Comparison of ENCODE assay signal across 8 cellular contexts in genomic region chr9:23821400-23822181, GRCh38. TPM values are rescaled to one million over a fixed set of nuclear protein-coding genes. Genes with fewer than 3 reads are reported as not detected.
DNase-seq lines count a peak whose midpoint lies in the region; ATAC-seq and TF ChIP-seq lines count a peak whose summit lies in the region.

No MANE protein-coding gene starts in this region.

- H3K4me3 ChIP-seq in RWPE2 (ENCODE audit: severe bottlenecking) (peak overlapping the region; percentile 95), gastrocnemius medialis (peak overlapping the region; percentile 32 to 50 (median 44)), OCI-LY7 (ENCODE audit: low read depth, low read length, poor library complexity, severe bottlenecking) (no peak overlapping the region), PC-9 (no peak overlapping the region)

- H3K79me2 ChIP-seq in OCI-LY7 (ENCODE audit: insufficient read depth, low read depth, low read length) (no peaks in the 10 kb centered on the region), PC-9 (ENCODE audit: low read depth) (no peaks in the 10 kb centered on the region)

- in situ Hi-C loops in gastrocnemius medialis (cut with MboI; ENCODE audit: low sequenced_read_pairs in 4 of 4) = no loop called here

- no TSS peak for BruUV-seq in OCI-LY7 (replicated peaks; lab: Mats Ljungman, UMichigan)
- no TSS peak for BruUV-seq in PC-9 (replicated peaks; lab: Mats Ljungman, UMichigan)

- H3F3A ChIP-seq in PC-9 (ENCODE audit: insufficient read depth, low read depth) = no peaks in the 10 kb centered on the region

- no peaks in the 10 kb centered on the region for H3K9me2 ChIP-seq in OCI-LY7 (ENCODE audit: insufficient read depth, low read length)
- no peaks in the 10 kb centered on the region for H3K9me2 ChIP-seq in PC-9 (ENCODE audit: insufficient read depth)

- DNase-seq in HK-2 (ENCODE audit: unreplicated experiment) (peak; percentile 64), RWPE2 (ENCODE audit: low spot score) (peak; percentile 70), left ventricle myocardium superior (peak; percentile 28), gastrocnemius medialis (no peak), OCI-LY7 (ENCODE audit: low spot score) (no peak), PC-9 (no peak), GM10266 (ENCODE audit: extremely low spot score) (no peak)

- H2AFZ ChIP-seq in OCI-LY7 (ENCODE audit: low read length) (no peak overlapping the region), PC-9 (no peak overlapping the region)

- ATAC-seq in RWPE2 (ENCODE audit: low read depth) (peak; percentile 11), left ventricle myocardium superior (no peak), gastrocnemius medialis (no peak), GM18907 (IDR thresholded peaks at IDR 0.05; ENCODE audit: unreplicated experiment) (no peak)

- CTCF ChIA-PET in OCI-LY7 (lab: Charles Lee; ENCODE audit: unreplicated experiment) = no interaction called here
- CTCF ChIA-PET in PC-9 (lab: Charles Lee) = no interaction called here

- peak overlapping the region; percentile 57 for H3K27ac ChIP-seq in RWPE2 (ENCODE audit: poor library complexity, severe bottlenecking)
- H3K27ac ChIP-seq in gastrocnemius medialis = no peak overlapping the region
- H3K27ac ChIP-seq in OCI-LY7 (ENCODE audit: low read depth, low read length, poor library complexity, severe bottlenecking) = no peak overlapping the region
- H3K27ac ChIP-seq in PC-9 = no peak overlapping the region

- H3K4me2 ChIP-seq in OCI-LY7 (ENCODE audit: low read length) (no peak overlapping the region), PC-9 (no peak overlapping the region)

- no peak for TF ChIP-seq CTCF in RWPE2 (IDR thresholded peaks at IDR 0.05; ENCODE audit: poor library complexity, severe bottlenecking)
- TF ChIP-seq CTCF in gastrocnemius medialis (IDR thresholded peaks at IDR 0.05 in 4 of 5, conservative IDR thresholded peaks at IDR 0.05 in 1 of 5) = no peak
- TF ChIP-seq CTCF in OCI-LY7 (conservative IDR thresholded peaks at IDR 0.05; ENCODE audit: low read length) = no peak
- TF ChIP-seq CTCF in PC-9 (conservative IDR thresholded peaks at IDR 0.05) = no peak
- TF ChIP-seq CTCF in GM10266 (IDR thresholded peaks at IDR 0.05; ENCODE audit: control insufficient read depth, insufficient read depth, low read depth, missing control alignments) = no peak

- H3K36me3 ChIP-seq in RWPE2 (ENCODE audit: low read depth) = no peaks in the 10 kb centered on the region
- no peaks in the 10 kb centered on the region for H3K36me3 ChIP-seq in gastrocnemius medialis
- H3K36me3 ChIP-seq in OCI-LY7 (ENCODE audit: insufficient read depth, low read length) = no peaks in the 10 kb centered on the region
- H3K36me3 ChIP-seq in PC-9 (ENCODE audit: low read depth) = no peaks in the 10 kb centered on the region

- POLR2A ChIA-PET in OCI-LY7 (lab: Charles Lee) (no interaction called here), PC-9 (lab: Charles Lee; ENCODE audit: unreplicated experiment) (no interaction called here)

- H3K9me3 ChIP-seq in RWPE2 (ENCODE audit: severe bottlenecking) (no peaks in the 10 kb centered on the region), gastrocnemius medialis (no peaks in the 10 kb centered on the region), OCI-LY7 (ENCODE audit: low read length) (no peaks in the 10 kb centered on the region), PC-9 (ENCODE audit: insufficient read depth, low read depth) (no peaks in the 10 kb centered on the region)

- intact Hi-C loops in left ventricle myocardium superior (cut with micrococcal nuclease) (loop anchor here (10.0 kb wide), 1 partner anchor 137 kb away; no protein-coding TSS in a partner anchor), gastrocnemius medialis (cut with DNase I; ENCODE audit: low total_unique reads) (no loop called here), OCI-LY7 (cut with micrococcal nuclease; ENCODE audit: unreplicated experiment) (no loop called here), PC-9 (cut with micrococcal nuclease; ENCODE audit: unreplicated experiment) (no loop called here)

- peaks cover 15% of the 10 kb centered on the region for H3K4me1 ChIP-seq in RWPE2 (ENCODE audit: insufficient read depth, poor library complexity, severe bottlenecking)
- H3K4me1 ChIP-seq in gastrocnemius medialis = peaks cover 16 to 19% of the 10 kb centered on the region in 2 donors
- H3K4me1 ChIP-seq in OCI-LY7 (ENCODE audit: insufficient read depth, low read length, poor library complexity, severe bottlenecking) = no peaks in the 10 kb centered on the region
- no peaks in the 10 kb centered on the region for H3K4me1 ChIP-seq in PC-9 (replicated peaks; ENCODE audit: insufficient read depth)

- no peak for TF ChIP-seq POLR2A in gastrocnemius medialis (IDR thresholded peaks at IDR 0.05)

- no peaks in the 10 kb centered on the region for H3K27me3 ChIP-seq in RWPE2 (ENCODE audit: insufficient read depth, poor library complexity, severe bottlenecking)
- H3K27me3 ChIP-seq in gastrocnemius medialis = peaks cover 64 to 94% (median 75%) of the 10 kb centered on the region in 3 donors
- H3K27me3 ChIP-seq in PC-9 (ENCODE audit: insufficient read depth, low read depth) = no peaks in the 10 kb centered on the region

- H4K20me1 ChIP-seq in OCI-LY7 (ENCODE audit: insufficient read depth, low read length) = no peaks in the 10 kb centered on the region
- H4K20me1 ChIP-seq in PC-9 (ENCODE audit: insufficient read depth) = no peaks in the 10 kb centered on the region

RNA-seq across cellular contexts. Expression of gene ELAVL2, which starts 4.4 kb away (rescaled TPM):
- not detected for total RNA-seq in left ventricle myocardium superior
- total RNA-seq in gastrocnemius medialis = not detected
- total RNA-seq in OCI-LY7 (2014; rRNA removed; shearing (Covaris generic)) = not detected in 2 replicates
- not detected in 2 replicates for total RNA-seq in OCI-LY7 (2022)
- total RNA-seq in PC-9 (2021) = not detected in 2 replicates

Comparison
In these comparisons a context has a peak if more than half of its experiments do, and no peak if none do; other contexts are left out.
1. DNase-seq: peak in HK-2 (single experiment), RWPE2 (single experiment) and left ventricle myocardium superior (single experiment); none in gastrocnemius medialis (0 of 2), OCI-LY7 (single experiment), PC-9 (0 of 2) and GM10266 (single experiment).
2. H3K4me3 ChIP-seq: peak in RWPE2 (single experiment) and gastrocnemius medialis (4 of 4); none in OCI-LY7 (single experiment) and PC-9 (single experiment).